9 cellular contexts compared by ENCODE assay signal in genomic region chr11:123057604-123058305, GRCh38. TPM values are rescaled to one million over a fixed set of nuclear protein-coding genes. Genes with fewer than 3 reads are reported as not detected.
A peak's percentile ranks its signal among the peaks of the same experiment; 100 is the strongest.
DNase-seq lines count a peak whose midpoint lies in the region; ATAC-seq and TF ChIP-seq lines count a peak whose summit lies in the region.
"Had no signal": no experiment of that assay in that cellular context is flagged by ENCODE, and none has a peak within 500 bp of the region (broad histone marks: within the 10 kb centered on the region; RNA-seq: fewer than 3 reads in every experiment).

No MANE protein-coding gene starts in this region.

- H3K4me1 Mint-ChIP-seq in activated CD4-positive, alpha-beta memory T cell treated with anti-CD3 and anti-CD28 coated beads, Interleukin-2, amount 10 ng/mL, durations not matched to agents 7 days and 5 days, result peaks cover 58% of the 10 kb centered on the region
- peaks cover 76 to 79% of the 10 kb centered on the region in 2 donors for H3K4me1 Mint-ChIP-seq in immature natural killer cell

- H3K27me3 Mint-ChIP-seq in activated CD4-positive, alpha-beta memory T cell treated with anti-CD3 and anti-CD28 coated beads, Interleukin-2, amount 10 ng/mL, durations not matched to agents 7 days and 5 days, result no peaks in the 10 kb centered on the region
- H3K27me3 Mint-ChIP-seq in immature natural killer cell (ENCODE audit: low read depth in 3 of 3), result peaks cover 15 to 29% (median 25%) of the 10 kb centered on the region in 3 donors

- POLR2A ChIA-PET in activated CD4-positive, alpha-beta memory T cell treated with anti-CD3 and anti-CD28 coated beads, Interleukin-2, amount 10 ng/mL, durations not matched to agents 7 days and 5 days (lab: Charles Lee), result interaction anchor here (1.0 to 17.8 kb wide), 13 partner anchors 9 to 311 kb away, joined by 3 to 391 read pairs (median 4); no protein-coding TSS in a partner anchor

- H3K27ac ChIP-seq in 22Rv1, result peak overlapping the region; percentile 100

- no peak for ATAC-seq in HG03025 (IDR thresholded peaks at IDR 0.05; ENCODE audit: low FRiP score, unreplicated experiment)
- ATAC-seq: left ventricle myocardium superior had no signal

- peak overlapping the region; percentile 99 for H3K27ac Mint-ChIP-seq in activated CD4-positive, alpha-beta memory T cell treated with anti-CD3 and anti-CD28 coated beads, Interleukin-2, amount 10 ng/mL, durations not matched to agents 7 days and 5 days
- peak overlapping the region; percentile 96 to 100 (median 98) for H3K27ac Mint-ChIP-seq in immature natural killer cell

- TF ChIP-seq CTCF in 22Rv1 (IDR thresholded peaks at IDR 0.05), result no peak

- H3K9me3 Mint-ChIP-seq in activated CD4-positive, alpha-beta memory T cell treated with anti-CD3 and anti-CD28 coated beads, Interleukin-2, amount 10 ng/mL, durations not matched to agents 7 days and 5 days, result no peaks in the 10 kb centered on the region
- no peaks in the 10 kb centered on the region for H3K9me3 Mint-ChIP-seq in immature natural killer cell

- CTCF ChIA-PET in activated CD4-positive, alpha-beta memory T cell treated with anti-CD3 and anti-CD28 coated beads, Interleukin-2, amount 10 ng/mL, durations not matched to agents 7 days and 5 days (lab: Charles Lee), result interaction anchor here (0.6 to 9.6 kb wide), 9 partner anchors 10 to 427 kb away, joined by 3 to 109 read pairs (median 6); partner anchors contain the start of gene BSX

- DNase-seq in EL (peak; percentile 27), immature natural killer cell (no peak), COLO829 (ENCODE audit: low spot score) (no peak), NCI-H1092 (lab: John Stamatoyannopoulos, UW) (no peak), NK-92 (lab: John Stamatoyannopoulos, UW; ENCODE audit: unreplicated experiment) (no peak)
- DNase-seq in activated CD4-positive, alpha-beta memory T cell treated with anti-CD3 and anti-CD28 coated beads, Interleukin-2, amount 10 ng/mL, durations not matched to agents 7 days and 5 days, result no peak
- DNase-seq: left ventricle myocardium superior had no signal

- peak overlapping the region; percentile 90 for H3K4me3 Mint-ChIP-seq in activated CD4-positive, alpha-beta memory T cell treated with anti-CD3 and anti-CD28 coated beads, Interleukin-2, amount 10 ng/mL, durations not matched to agents 7 days and 5 days
- peak overlapping the region; percentile 20 to 100 (median 99) for H3K4me3 Mint-ChIP-seq in immature natural killer cell

- peaks cover 82% of the 10 kb centered on the region for H3K36me3 Mint-ChIP-seq in activated CD4-positive, alpha-beta memory T cell treated with anti-CD3 and anti-CD28 coated beads, Interleukin-2, amount 10 ng/mL, durations not matched to agents 7 days and 5 days (ENCODE audit: low read depth)
- H3K36me3 Mint-ChIP-seq in immature natural killer cell, result peaks cover 45 to 79% (median 61%) of the 10 kb centered on the region in 3 donors

RNA-seq across cellular contexts. Expression of gene HSPA8, which starts 4.2 kb away (rescaled TPM):
- total RNA-seq in activated CD4-positive, alpha-beta memory T cell treated with anti-CD3 and anti-CD28 coated beads, Interleukin-2, amount 10 ng/mL, durations not matched to agents 7 days and 5 days, result 1,000 to 10,000 TPM; 1,570 to 1,577 TPM
- polyA plus RNA-seq in immature natural killer cell, result 1,000 to 10,000 TPM in 1 of 3 donors, 100 to 1,000 TPM in 2; 797 to 1,150 (median 908) TPM
